In genomic region chr2:39120771-39121522, GRCh38 we compare ENCODE assay signal across 8 cellular contexts. TPM values are rescaled to one million over a fixed set of nuclear protein-coding genes. Genes with fewer than 3 reads are reported as not detected.
DNase-seq lines count a peak whose midpoint lies in the region; ATAC-seq and TF ChIP-seq lines count a peak whose summit lies in the region.

SOS1 (minus strand) TSS chr2:39121051; CDS start chr2:39120422, 629 bp downstream.

- TF ChIP-seq POLR2A in breast epithelium (IDR thresholded peaks at IDR 0.05) = peak; percentile 86

- DNase-seq in AG04450 (ENCODE audit: low read depth, low spot score) (peak; percentile 82), NCI-H2227 (lab: John Stamatoyannopoulos, UW; ENCODE audit: unreplicated experiment) (peak; percentile 98), WERI-Rb-1 (peak; percentile 99), breast epithelium (ENCODE audit: low spot score in 2 of 2) (peak; percentile 92 to 97)

- H3K4me3 ChIP-seq in AG04450 (ENCODE audit: low read depth, low read length) (peak within 1 kb of the TSS; percentile 68), WERI-Rb-1 (ENCODE audit: low read depth, low read length) (peak within 1 kb of the TSS; percentile 77), breast epithelium (peak within 1 kb of the TSS; percentile 84 to 89 (median 86)), iPS-18c (ENCODE audit: insufficient read depth, low read depth, low read length) (peak within 1 kb of the TSS; percentile 87), skin epidermis (peak within 1 kb of the TSS; percentile 58 to 94 (median 89))

- H3K27me3 ChIP-seq in AG04450 (ENCODE audit: control insufficient read depth, insufficient read depth, low read length) (no peaks in the 10 kb centered on the region), WERI-Rb-1 (ENCODE audit: insufficient read depth, low read depth, severe bottlenecking) (no peaks in the 10 kb centered on the region), breast epithelium (no peaks in the 10 kb centered on the region)

- H3K36me3 ChIP-seq in WERI-Rb-1 = no peaks in the 10 kb centered on the region; the same call in 1 of the 2 replicates
- H3K36me3 ChIP-seq in breast epithelium = no peaks in the 10 kb centered on the region

- ATAC-seq in GM18909 (IDR thresholded peaks at IDR 0.05; ENCODE audit: poor library complexity, unreplicated experiment) (peak; percentile 51), HG03159 (IDR thresholded peaks at IDR 0.05; ENCODE audit: unreplicated experiment) (peak; percentile 48)

- no peaks in the 10 kb centered on the region for H3K9me3 ChIP-seq in AG04450 (ENCODE audit: control insufficient read depth, insufficient read depth, low read length)
- H3K9me3 ChIP-seq in WERI-Rb-1 (ENCODE audit: severe bottlenecking) = no peaks in the 10 kb centered on the region
- no peaks in the 10 kb centered on the region for H3K9me3 ChIP-seq in breast epithelium
- peaks cover 2% of the 10 kb centered on the region for H3K9me3 ChIP-seq in iPS-18c (ENCODE audit: control insufficient read depth, insufficient read depth, low read length)

- TF ChIP-seq CTCF in AG04450 (IDR thresholded peaks at IDR 0.05; ENCODE audit: low read depth, low read length) = no peak
- TF ChIP-seq CTCF in WERI-Rb-1 (IDR thresholded peaks at IDR 0.05; ENCODE audit: low read depth, low read length) = no peak
- TF ChIP-seq CTCF in breast epithelium (IDR thresholded peaks at IDR 0.05) = no peak

- CTCF ChIA-PET in AG04450 (lab: Charles Lee) = interaction anchor here (0.6 to 2.1 kb wide), 3 partner anchors 85 to 108 kb away, joined by 4 to 12 read pairs (median 7); no protein-coding TSS in a partner anchor

- H3K27ac ChIP-seq in AG04450 (ENCODE audit: low read depth, low read length) (peak within 1 kb of the TSS; percentile 93), WERI-Rb-1 (peak within 1 kb of the TSS; percentile 81), breast epithelium (peak within 1 kb of the TSS; percentile 95 to 99), skin epidermis (peak within 1 kb of the TSS; percentile 83 to 98 (median 94))

- intact Hi-C loops in breast epithelium (cut with DNase I; ENCODE audit: low total_unique reads) = no loop called here

- POLR2A ChIA-PET in AG04450 (lab: Yijun Ruan, JAX) = interaction anchor here (0.6 to 1.8 kb wide), 9 partner anchors 10 to 109 kb away, joined by 3 to 7 read pairs (median 4); no protein-coding TSS in a partner anchor

- H3K4me1 ChIP-seq in breast epithelium = peaks cover 0 to 14% of the 10 kb centered on the region in 2 donors

RNA-seq across cellular contexts. Expression of gene SOS1, which starts in this region (rescaled TPM):
- polyA plus RNA-seq in AG04450 (2011; rRNA removed) = 25.6 and 42.2 TPM in 2 replicates
- 25.4 and 59.6 TPM in 2 replicates for polyA minus RNA-seq in AG04450 (2011; rRNA and poly(A)+ RNA removed)
- 10 to 100 TPM; 33.4 to 49.0 (median 37.0) TPM for total RNA-seq in breast epithelium

Comparison
In these comparisons a context has a peak if more than half of its experiments do, and no peak if none do; other contexts are left out.
1. Peak in every context shown above with its lines: DNase-seq, ATAC-seq, H3K4me3 ChIP-seq and H3K27ac ChIP-seq.